Comparison of ENCODE assay signal across 1 cellular context in genomic region chr19:55352746-55353145, GRCh38.
TF ChIP-seq lines count a peak whose summit lies in the region.

No MANE protein-coding gene starts in this region.

TF ChIP-seq in HEK293, 187 proteins besides CTCF, POLR2A, EP300 and RAD21:
- 0 out of 2 replicates have a peak, but pooled peaks have one; percentile 2 for TF ChIP-seq ZBTB10 (tag by site-specific recombination; IDR thresholded peaks at IDR 0.05)
- no peak for TF ChIP-seq GLI4 (tag by site-specific recombination; IDR thresholded peaks at IDR 0.05)
TF ChIP-seq in HEK293: peak in this region for 1.
